In genomic region chr2:216829533-216829932, GRCh38 we compare ENCODE assay signal across 10 cellular contexts. TPM values are rescaled to one million over a fixed set of nuclear protein-coding genes. Genes with fewer than 3 reads are reported as not detected.
A peak's percentile ranks its signal among the peaks of the same experiment; 100 is the strongest.
DNase-seq lines count a peak whose midpoint lies in the region; ATAC-seq and TF ChIP-seq lines count a peak whose summit lies in the region.
"Had no signal": no experiment of that assay in that cellular context is flagged by ENCODE, and none has a peak within 500 bp of the region (broad histone marks: within the 10 kb centered on the region; RNA-seq: fewer than 3 reads in every experiment).

No MANE protein-coding gene starts in this region.

- DNase-seq in MV-4-11 (lab: John Stamatoyannopoulos, UW) (peak; percentile 31), adipocyte (ENCODE audit: low read depth) (peak; percentile 14), right atrium auricular region (ENCODE audit: low spot score) (peak; percentile 81), stromal cell of bone marrow (ENCODE audit: low read depth) (peak; percentile 61), ACHN (no peak), activated gamma-delta T cell (lab: John Stamatoyannopoulos, UW) (no peak)
- DNase-seq: activated gamma-delta T cell treated with Interleukin-2 at 50 U/mL for 16 hours had no signal

- H3K4me1 ChIP-seq in adipocyte (ENCODE audit: control insufficient read depth, insufficient read depth, low read length) (peaks cover 16% of the 10 kb centered on the region), right atrium auricular region (peaks cover 2 to 13% of the 10 kb centered on the region in 2 donors)

- in situ Hi-C loops in ACHN (cut with HindIII; ENCODE audit: low pct_ligation_motif_present, low pct_unique_long_range_greater_than_20kb, low sequenced_read_pairs) = no loop called here

- H3K9me3 ChIP-seq in adipocyte (ENCODE audit: control insufficient read depth, low read length) = no peaks in the 10 kb centered on the region
- no peaks in the 10 kb centered on the region for H3K9me3 ChIP-seq in right atrium auricular region

- no peak for TF ChIP-seq CTCF in right atrium auricular region (IDR thresholded peaks at IDR 0.05)

- H3K4me3 ChIP-seq in adipocyte (ENCODE audit: low read length) (no peak overlapping the region), right atrium auricular region (no peak overlapping the region)
- H3K4me3 ChIP-seq: SK-N-MC had no signal

- H3K9ac ChIP-seq in adipocyte (ENCODE audit: low read length) = no peak overlapping the region

- H3K36me3 ChIP-seq in adipocyte (ENCODE audit: control insufficient read depth, insufficient read depth, low read length, severe bottlenecking) = no peaks in the 10 kb centered on the region
- no peaks in the 10 kb centered on the region for H3K36me3 ChIP-seq in right atrium auricular region

- peaks cover 8% of the 10 kb centered on the region for H3K27me3 ChIP-seq in adipocyte (replicated peaks; ENCODE audit: control insufficient read depth, insufficient read depth, low read length)
- no peaks in the 10 kb centered on the region for H3K27me3 ChIP-seq in right atrium auricular region

- ATAC-seq in HG02870 (IDR thresholded peaks at IDR 0.05; ENCODE audit: unreplicated experiment) (no peak), GM18861 (IDR thresholded peaks at IDR 0.05; ENCODE audit: unreplicated experiment) (no peak)

- H3K27ac ChIP-seq in right atrium auricular region = no peak overlapping the region
- H3K27ac ChIP-seq: SK-N-MC had no signal

RNA-seq across cellular contexts. Expression of gene TNP1, which starts 30.3 kb away (rescaled TPM):
- not detected for total RNA-seq in right atrium auricular region

Comparison
In these comparisons a context has a peak if more than half of its experiments do, and no peak if none do; other contexts are left out.
1. DNase-seq: peak in MV-4-11 (single experiment), adipocyte (single experiment), right atrium auricular region (single experiment) and stromal cell of bone marrow (single experiment); none in ACHN (single experiment) and activated gamma-delta T cell (single experiment).